Comparison of ENCODE assay signal across 8 cellular contexts in genomic region chr22:29030618-29031235, GRCh38. TPM values are rescaled to one million over a fixed set of nuclear protein-coding genes. Genes with fewer than 3 reads are reported as not detected.
DNase-seq lines count a peak whose midpoint lies in the region; ATAC-seq and TF ChIP-seq lines count a peak whose summit lies in the region.

No MANE protein-coding gene starts in this region.

- peaks cover 36 to 64% of the 10 kb centered on the region in 2 donors for H3K27me3 Mint-ChIP-seq in CD8-positive, alpha-beta memory T cell

- peaks cover 6 to 17% (median 12%) of the 10 kb centered on the region in 3 donors for H3K4me1 Mint-ChIP-seq in CD8-positive, alpha-beta memory T cell

- H3K36me3 Mint-ChIP-seq in CD8-positive, alpha-beta memory T cell: no peaks in the 10 kb centered on the region

- H3K9me3 Mint-ChIP-seq in CD8-positive, alpha-beta memory T cell: no peaks in the 10 kb centered on the region

- in situ Hi-C loops in brain microvascular endothelial cell (cut with HindIII; ENCODE audit: low pct_ligation_motif_present, low sequenced_read_pairs): no loop called here
- in situ Hi-C loops in KBM-7 (cut with MboI; ENCODE audit: low pct_unique_long_range_greater_than_20kb, low sequenced_read_pairs): loop anchor here (10.0 kb wide), 1 partner anchor 176 kb away; no protein-coding TSS in a partner anchor

- H3K27me3 ChIP-seq in CD8-positive, alpha-beta memory T cell (ENCODE audit: insufficient read depth, low read length, poor library complexity, severe bottlenecking): peaks cover 12% of the 10 kb centered on the region
- no peaks in the 10 kb centered on the region for H3K27me3 ChIP-seq in brain microvascular endothelial cell (replicated peaks)

- CTCF ChIA-PET in CD8-positive, alpha-beta memory T cell (lab: Charles Lee): interaction anchor here (1.9 kb wide), 1 partner anchor 10 kb away, joined by 6 read pairs; no protein-coding TSS in a partner anchor

- no peaks in the 10 kb centered on the region for H3K36me3 ChIP-seq in CD8-positive, alpha-beta memory T cell (ENCODE audit: insufficient read depth, low read length)
- H3K36me3 ChIP-seq in brain microvascular endothelial cell (replicated peaks): no peaks in the 10 kb centered on the region

- POLR2A ChIA-PET in CD8-positive, alpha-beta memory T cell (lab: Charles Lee): no interaction called here

- no peak for ATAC-seq in HG03196 (IDR thresholded peaks at IDR 0.05; ENCODE audit: unreplicated experiment)
- ATAC-seq in HG03432 (IDR thresholded peaks at IDR 0.05; ENCODE audit: unreplicated experiment): no peak

- H3K4me3 ChIP-seq in CD8-positive, alpha-beta memory T cell (ENCODE audit: low read length): no peak overlapping the region
- H3K4me3 ChIP-seq in brain microvascular endothelial cell (ENCODE audit: low read depth, low read length): peak overlapping the region; percentile 54

- H3K4me3 Mint-ChIP-seq in CD8-positive, alpha-beta memory T cell: peak overlapping the region in 5 of 7 donors; percentile 37 to 73 (median 54)

- no peak for DNase-seq in CD8-positive, alpha-beta memory T cell
- peak; percentile 90 for DNase-seq in M059J (ENCODE audit: low read depth)
- peak; percentile 59 for DNase-seq in brain microvascular endothelial cell
- DNase-seq in iPS DF 19.7 (ENCODE audit: low read depth, low spot score): peak; percentile 42
- peak; percentile 86 for DNase-seq in renal cortical epithelial cell (ENCODE audit: low read depth)
- no peak for DNase-seq in KBM-7

- no peaks in the 10 kb centered on the region for H3K9me3 ChIP-seq in CD8-positive, alpha-beta memory T cell (ENCODE audit: low read length)

- H3K4me1 ChIP-seq in CD8-positive, alpha-beta memory T cell (ENCODE audit: insufficient read depth, low read length): peaks cover 6% of the 10 kb centered on the region

- peak overlapping the region in 1 of 8 donors; percentile 74 for H3K27ac Mint-ChIP-seq in CD8-positive, alpha-beta memory T cell

- H3K27ac ChIP-seq in CD8-positive, alpha-beta memory T cell (ENCODE audit: low read depth, low read length): peak overlapping the region; percentile 35
- H3K27ac ChIP-seq in brain microvascular endothelial cell: peak overlapping the region; percentile 94

- no peak for TF ChIP-seq CTCF in brain microvascular endothelial cell (IDR thresholded peaks at IDR 0.05; ENCODE audit: low read depth, low read length, missing control alignments)

RNA-seq across cellular contexts. Expression of gene C22orf31, which starts 30.9 kb away (rescaled TPM):
- not detected for total RNA-seq in CD8-positive, alpha-beta memory T cell
- polyA plus RNA-seq in CD8-positive, alpha-beta memory T cell: not detected
- total RNA-seq in M059J (2014; rRNA removed; shearing (Covaris generic)): not detected in 2 replicates
- total RNA-seq in renal cortical epithelial cell: not detected in 2 replicates

RNA-seq across cellular contexts. Expression of gene KREMEN1, which starts 42.1 kb away (rescaled TPM):
- under 1 TPM; 0.16 to 0.28 TPM for total RNA-seq in CD8-positive, alpha-beta memory T cell
- not detected for polyA plus RNA-seq in CD8-positive, alpha-beta memory T cell
- 3.7 and 6.8 TPM in 2 replicates for total RNA-seq in M059J (2014; rRNA removed; shearing (Covaris generic))
- 7.5 and 11.7 TPM in 2 replicates for total RNA-seq in renal cortical epithelial cell

Comparison
In these comparisons a context has a peak if more than half of its experiments do, and no peak if none do; other contexts are left out.
1. DNase-seq: peak in M059J (single experiment), brain microvascular endothelial cell (single experiment), iPS DF 19.7 (single experiment) and renal cortical epithelial cell (single experiment); none in CD8-positive, alpha-beta memory T cell (0 of 5) and KBM-7 (single experiment).